ENCODE assay signal across 13 cellular contexts in the genomic region with DNA sequence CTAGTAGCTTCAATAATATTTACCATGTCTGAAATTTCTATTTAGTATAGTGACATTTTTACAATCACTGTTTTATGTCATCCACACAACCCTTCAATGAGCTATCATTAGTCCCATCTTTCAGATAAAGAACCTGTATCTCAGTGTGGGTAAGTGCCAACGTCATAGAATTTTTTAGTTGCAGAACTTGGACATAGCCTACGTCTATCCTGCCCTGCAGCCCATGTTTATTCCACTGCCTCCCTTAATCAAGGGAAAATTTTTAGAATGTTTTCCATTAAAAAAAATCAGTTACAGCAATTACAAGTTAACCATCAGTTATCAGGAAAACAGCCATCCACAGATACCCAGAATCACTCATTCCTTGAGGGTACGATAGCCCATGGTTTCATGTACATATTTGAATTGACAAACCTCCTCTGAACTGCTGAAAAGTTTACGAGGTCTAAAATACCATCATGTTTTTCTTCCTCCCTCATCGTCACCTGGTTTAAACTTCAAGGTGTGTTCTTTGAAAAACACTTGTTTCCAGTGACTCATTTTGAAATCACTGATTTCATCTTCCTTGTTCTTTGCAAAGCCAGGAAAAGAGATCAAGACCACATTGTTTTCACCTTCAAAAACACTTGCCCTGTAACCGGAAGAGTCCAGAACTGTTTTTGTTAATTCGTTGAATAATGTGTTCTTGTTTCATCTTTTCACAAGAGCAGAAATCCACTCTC.
A peak's percentile ranks its signal among the peaks of the same experiment; 100 is the strongest.
DNase-seq lines count a peak whose midpoint lies in the region; ATAC-seq, FAIRE-seq and TF ChIP-seq lines count a peak whose summit lies in the region.
"Had no signal": no experiment of that assay in that cellular context is flagged by ENCODE, and none has a peak within 500 bp of the region (broad histone marks: within the 10 kb centered on the region; RNA-seq: fewer than 3 reads in every experiment).

No MANE protein-coding gene starts in this region.

- no peak for TF ChIP-seq CTCF in parathyroid adenoma (IDR thresholded peaks at IDR 0.05)
- no peak for TF ChIP-seq CTCF in BE2C (IDR thresholded peaks at IDR 0.05; ENCODE audit: low read depth, low read length)

- no peaks in the 10 kb centered on the region for H3K36me3 ChIP-seq in parathyroid adenoma (ENCODE audit: control insufficient read depth, insufficient read depth, low read length)
- no peaks in the 10 kb centered on the region for H3K36me3 ChIP-seq in BE2C

- POLR2A ChIA-PET in activated naive CD8-positive, alpha-beta T cell treated with anti-CD3 and anti-CD28 coated beads, Interleukin-2, amount 10 ng/mL, durations not matched to agents 7 days and 5 days (lab: Charles Lee), result interaction anchor here (1.0 to 2.0 kb wide), 3 partner anchors 10 to 458 kb away, joined by 4 to 8 read pairs (median 6); a partner anchor contains a TSS

- peaks cover 13% of the 10 kb centered on the region for H3K4me1 Mint-ChIP-seq in activated naive CD8-positive, alpha-beta T cell treated with anti-CD3 and anti-CD28 coated beads, Interleukin-2, amount 10 ng/mL, durations not matched to agents 7 days and 5 days
- H3K4me1 Mint-ChIP-seq: CD14-positive monocyte had no signal

- H3K4me3 Mint-ChIP-seq in activated naive CD8-positive, alpha-beta T cell treated with anti-CD3 and anti-CD28 coated beads, Interleukin-2, amount 10 ng/mL, durations not matched to agents 7 days and 5 days, result no peak overlapping the region
- H3K4me3 Mint-ChIP-seq: CD14-positive monocyte; nephron; T-helper 1 cell treated with Interleukin-12 subunit alpha and Interleukin-12 subunit beta and Interleukin-4 antibody, amounts not matched to agents 30 μg/mL and 1 μg/mL, for 36 hours had no signal

- H3K27ac Mint-ChIP-seq in activated naive CD8-positive, alpha-beta T cell treated with anti-CD3 and anti-CD28 coated beads, Interleukin-2, amount 10 ng/mL, durations not matched to agents 7 days and 5 days, result no peak overlapping the region
- H3K27ac Mint-ChIP-seq: CD14-positive monocyte, nephron had no signal

- H3K4me1 ChIP-seq in parathyroid adenoma, result no peaks in the 10 kb centered on the region
- H3K4me1 ChIP-seq in BE2C, result no peaks in the 10 kb centered on the region; the same call in none of the 2 replicates

- no peak overlapping the region for H3K4me2 ChIP-seq in parathyroid adenoma (ENCODE audit: low read length)

- H3K36me3 Mint-ChIP-seq in activated naive CD8-positive, alpha-beta T cell treated with anti-CD3 and anti-CD28 coated beads, Interleukin-2, amount 10 ng/mL, durations not matched to agents 7 days and 5 days, result peaks cover 16% of the 10 kb centered on the region
- H3K36me3 Mint-ChIP-seq: CD14-positive monocyte had no signal

- H3K27me3 ChIP-seq in parathyroid adenoma (ENCODE audit: control insufficient read depth, insufficient read depth, low read length) (no peaks in the 10 kb centered on the region), BE2C (no peaks in the 10 kb centered on the region)

- no peak overlapping the region for H3K4me3 ChIP-seq in parathyroid adenoma (ENCODE audit: low read depth, low read length)
- H3K4me3 ChIP-seq in BE2C (ENCODE audit: low read depth, low read length), result no peak overlapping the region

- DNase-seq in GM12891 (ENCODE audit: insufficient read length, low spot score) (no peak), BE2C (no peak), DMS153 (lab: John Stamatoyannopoulos, UW) (no peak)
- DNase-seq in activated naive CD8-positive, alpha-beta T cell treated with anti-CD3 and anti-CD28 coated beads, Interleukin-2, amount 10 ng/mL, durations not matched to agents 7 days and 5 days, result no peak
- DNase-seq: activated CD8-positive, alpha-beta memory T cell treated with anti-CD3 and anti-CD28 coated beads for 24 hours; anterior cingulate cortex; left cardiac atrium had no signal

- H2AFZ ChIP-seq in parathyroid adenoma, result peak overlapping the region; percentile 5

- H3K27me3 Mint-ChIP-seq in activated naive CD8-positive, alpha-beta T cell treated with anti-CD3 and anti-CD28 coated beads, Interleukin-2, amount 10 ng/mL, durations not matched to agents 7 days and 5 days, result no peaks in the 10 kb centered on the region

- no peaks in the 10 kb centered on the region for H3K9me3 ChIP-seq in parathyroid adenoma (ENCODE audit: control insufficient read depth, low read length)
- no peaks in the 10 kb centered on the region for H3K9me3 ChIP-seq in BE2C

- H3K9ac ChIP-seq in parathyroid adenoma, result no peak overlapping the region

- ATAC-seq in GM19455 (IDR thresholded peaks at IDR 0.05; ENCODE audit: unreplicated experiment) (peak; percentile 41), GM21619 (IDR thresholded peaks at IDR 0.05; ENCODE audit: unreplicated experiment) (no peak)
- ATAC-seq in activated naive CD8-positive, alpha-beta T cell treated with anti-CD3 and anti-CD28 coated beads, Interleukin-2, amount 10 ng/mL, durations not matched to agents 7 days and 5 days (ENCODE audit: low read depth), result peak; percentile 79
- ATAC-seq: left cardiac atrium had no signal

- TF ChIP-seq POLR2A in GM12891 (IDR thresholded peaks at IDR 0.05; ENCODE audit: low read depth, low read length), result no peak

- peak; percentile 61 for FAIRE-seq in GM12891 (lab: Jason Lieb, UNC)

- no peaks in the 10 kb centered on the region for H3K79me2 ChIP-seq in parathyroid adenoma

- peaks cover under 1% of the 10 kb centered on the region for H3K9me3 Mint-ChIP-seq in activated naive CD8-positive, alpha-beta T cell treated with anti-CD3 and anti-CD28 coated beads, Interleukin-2, amount 10 ng/mL, durations not matched to agents 7 days and 5 days
- H3K9me3 Mint-ChIP-seq: CD14-positive monocyte, nephron had no signal

- H3K27ac ChIP-seq in parathyroid adenoma, result no peak overlapping the region

TF ChIP-seq in GM12891, 5 proteins besides CTCF, POLR2A, EP300 and RAD21:
- TF ChIP-seq TAF1 (IDR thresholded peaks at IDR 0.05; ENCODE audit: low read depth, low read length) (no peak), POLR2AphosphoS5 (IDR thresholded peaks at IDR 0.05; ENCODE audit: low read depth, low read length) (no peak), SPI1 (IDR thresholded peaks at IDR 0.05; ENCODE audit: low read depth, low read length) (no peak), PAX5 (IDR thresholded peaks at IDR 0.05; ENCODE audit: insufficient read depth, low read length, severe bottlenecking) (no peak), POU2F2 (IDR thresholded peaks at IDR 0.05; ENCODE audit: low read depth, low read length) (no peak)
